1 cellular context compared by ENCODE assay signal in genomic region chr3:172750069-172750367, GRCh38.
TF ChIP-seq lines count a peak whose summit lies in the region.

No MANE protein-coding gene starts in this region.

TF ChIP-seq in IMR-90, 13 proteins besides CTCF, POLR2A, EP300 and RAD21 (continued from another document):
- TF ChIP-seq, protein P1, sequence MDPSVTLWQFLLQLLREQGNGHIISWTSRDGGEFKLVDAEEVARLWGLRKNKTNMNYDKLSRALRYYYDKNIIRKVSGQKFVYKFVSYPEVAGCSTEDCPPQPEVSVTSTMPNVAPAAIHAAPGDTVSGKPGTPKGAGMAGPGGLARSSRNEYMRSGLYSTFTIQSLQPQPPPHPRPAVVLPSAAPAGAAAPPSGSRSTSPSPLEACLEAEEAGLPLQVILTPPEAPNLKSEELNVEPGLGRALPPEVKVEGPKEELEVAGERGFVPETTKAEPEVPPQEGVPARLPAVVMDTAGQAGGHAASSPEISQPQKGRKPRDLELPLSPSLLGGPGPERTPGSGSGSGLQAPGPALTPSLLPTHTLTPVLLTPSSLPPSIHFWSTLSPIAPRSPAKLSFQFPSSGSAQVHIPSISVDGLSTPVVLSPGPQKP (IDR thresholded peaks at IDR 0.05; ENCODE audit: borderline replicate concordance, low read depth, low read length): no peak
- TF ChIP-seq CHD1 (IDR thresholded peaks at IDR 0.05; ENCODE audit: low read depth, low read length) (no peak), SMC3 (IDR thresholded peaks at IDR 0.05; ENCODE audit: low read depth, low read length) (no peak), NFE2L2 (IDR thresholded peaks at IDR 0.05; ENCODE audit: low read depth, low read length) (no peak), BHLHE40 (IDR thresholded peaks at IDR 0.05; ENCODE audit: low read depth, low read length) (no peak)
